21 cellular contexts compared by ENCODE assay signal in the genomic region with DNA sequence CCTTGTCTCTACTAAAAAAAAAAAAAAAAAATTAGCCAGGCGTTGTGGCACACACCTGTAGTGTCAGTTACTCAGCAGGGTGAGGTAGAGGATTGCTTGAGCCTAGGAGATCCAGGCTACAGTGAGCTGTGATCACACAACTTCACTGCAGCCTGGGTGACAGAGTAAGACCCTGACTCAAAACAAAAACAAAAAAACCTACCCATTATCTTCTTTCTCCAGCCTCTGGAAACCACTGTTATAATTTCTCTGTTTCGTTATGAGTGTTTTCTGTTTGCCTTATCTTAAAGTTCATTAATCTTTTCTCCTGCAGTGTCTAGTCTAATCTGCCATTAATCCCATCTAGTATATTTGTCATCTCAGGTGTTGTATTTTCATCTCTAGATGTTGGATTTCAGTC. TPM values are rescaled to one million over a fixed set of nuclear protein-coding genes. Genes with fewer than 3 reads are reported as not detected.
DNase-seq lines count a peak whose midpoint lies in the region; ATAC-seq and TF ChIP-seq lines count a peak whose summit lies in the region.
"Had no signal": no experiment of that assay in that cellular context is flagged by ENCODE, and none has a peak within 500 bp of the region (broad histone marks: within the 10 kb centered on the region; RNA-seq: fewer than 3 reads in every experiment).

No MANE protein-coding gene starts in this region.

- H3K4me3 Mint-ChIP-seq in activated T-cell treated with anti-CD3 and anti-CD28 coated beads, Interleukin-2, amount 50 U/mL, for 72 hours = peak overlapping the region; percentile 50 to 59
- H3K4me3 Mint-ChIP-seq: activated B cell treated with CpG ODN at 0.5 μM for 24 hours, neural progenitor cell had no signal

- H3K27ac ChIP-seq in PC-3 (ENCODE audit: low read length) = no peak overlapping the region
- H3K27ac ChIP-seq: esophagus muscularis mucosa, neural progenitor cell, SJCRH30, transverse colon had no signal

- no peaks in the 10 kb centered on the region for H3F3A ChIP-seq in PC-3 (ENCODE audit: low read length, unreplicated experiment)

- no peak overlapping the region for H3K4me3 ChIP-seq in PC-3 (ENCODE audit: low read length)
- H3K4me3 ChIP-seq: esophagus muscularis mucosa, HAP-1, neural progenitor cell, SJCRH30, transverse colon had no signal

- H3K36me3 Mint-ChIP-seq in activated T-cell treated with anti-CD3 and anti-CD28 coated beads, Interleukin-2, amount 50 U/mL, for 72 hours (ENCODE audit: insufficient read depth in 2 of 2) = peaks cover 6 to 14% of the 10 kb centered on the region in 2 donors

- H3K79me2 ChIP-seq in PC-3 (ENCODE audit: low read length) = no peaks in the 10 kb centered on the region

- H3K9me3 ChIP-seq in PC-3 (ENCODE audit: low read length) = no peaks in the 10 kb centered on the region
- H3K9me3 ChIP-seq: esophagus muscularis mucosa, HAP-1, SJCRH30, transverse colon had no signal

- no peaks in the 10 kb centered on the region for H3K9me2 ChIP-seq in PC-3 (replicated peaks; ENCODE audit: low read length)

- H3K4me1 Mint-ChIP-seq in activated T-cell treated with anti-CD3 and anti-CD28 coated beads, Interleukin-2, amount 50 U/mL, for 72 hours (ENCODE audit: low read depth) = peaks cover 20% of the 10 kb centered on the region
- H3K4me1 Mint-ChIP-seq: activated B cell treated with CpG ODN at 0.5 μM for 24 hours, neural progenitor cell had no signal

- intact Hi-C loops in PC-3 (cut with micrococcal nuclease) = no loop called here

- H3K4me1 ChIP-seq in PC-3 (ENCODE audit: insufficient read depth, low read length) = no peaks in the 10 kb centered on the region
- H3K4me1 ChIP-seq: esophagus muscularis mucosa, HAP-1, neural progenitor cell, SJCRH30, transverse colon had no signal

- H3K9ac ChIP-seq in PC-3 (ENCODE audit: low read length) = no peak overlapping the region
- H3K9ac ChIP-seq: neural progenitor cell had no signal

- no TSS peak for BruUV-seq in PC-3 (replicated peaks; lab: Mats Ljungman, UMichigan)

- no peaks in the 10 kb centered on the region for H3K27me3 Mint-ChIP-seq in activated T-cell treated with anti-CD3 and anti-CD28 coated beads, Interleukin-2, amount 50 U/mL, for 72 hours (ENCODE audit: low read depth)
- H3K27me3 Mint-ChIP-seq: activated B cell treated with CpG ODN at 0.5 μM for 24 hours had no signal

- CTCF ChIA-PET in PC-3 (lab: Charles Lee) = no interaction called here

- ATAC-seq in HG02610 (IDR thresholded peaks at IDR 0.05; ENCODE audit: unreplicated experiment) (peak; percentile 62), PC-3 (no peak)
- peak; percentile 99 to 100 for ATAC-seq in activated T-cell treated with anti-CD3 and anti-CD28 coated beads, Interleukin-2, amount 50 U/mL, for 72 hours (replicated peaks in 1 of 2)
- ATAC-seq: left colon had no signal

- TF ChIP-seq CTCF in GM13976 (IDR thresholded peaks at IDR 0.05; ENCODE audit: borderline replicate concordance, control extremely low read depth, extremely low read depth, insufficient read depth, missing control alignments) = no peak
- TF ChIP-seq CTCF in PC-3 (conservative IDR thresholded peaks at IDR 0.05; ENCODE audit: low read depth, low read length) = no peak

- H3K36me3 ChIP-seq in PC-3 (ENCODE audit: low read depth, low read length) = peaks cover 8% of the 10 kb centered on the region; the same call in 1 of the 2 replicates

- H3K27ac Mint-ChIP-seq in activated T-cell treated with anti-CD3 and anti-CD28 coated beads, Interleukin-2, amount 50 U/mL, for 72 hours = peak overlapping the region; percentile 8
- H3K27ac Mint-ChIP-seq: activated B cell treated with CpG ODN at 0.5 μM for 24 hours, neural progenitor cell had no signal

- DNase-seq in activated CD4-positive, alpha-beta T cell treated with anti-CD3 and anti-CD28 coated beads for 48 hours = peak; percentile 20
- DNase-seq in activated CD4-positive, alpha-beta T cell treated with anti-CD3 and anti-CD28 coated beads, Interleukin-2, amount 50 U/mL, for 4 hours = no peak
- DNase-seq in GM13976 (ENCODE audit: low spot score) (peak; percentile 34), ureter (ENCODE audit: low spot score) (no peak), PC-3 (no peak), NCI-H2029 treated with DMSO at 0.1 percent for 48 hours (lab: John Stamatoyannopoulos, UW) (no peak)
- DNase-seq in activated T-cell treated with anti-CD3 and anti-CD28 coated beads, Interleukin-2, amount 50 U/mL, for 72 hours = peak; percentile 28 to 54
- DNase-seq: activated B cell treated with CpG ODN at 0.5 μM for 24 hours; aorta; effector CD4-positive, alpha-beta T cell; left colon; midbrain; NCI-H1417; NCI-H69; OCI-M1; SJCRH30; transverse colon had no signal

- no peaks in the 10 kb centered on the region for H3K9me3 Mint-ChIP-seq in activated T-cell treated with anti-CD3 and anti-CD28 coated beads, Interleukin-2, amount 50 U/mL, for 72 hours
- H3K9me3 Mint-ChIP-seq: activated B cell treated with CpG ODN at 0.5 μM for 24 hours, neural progenitor cell had no signal

- no peaks in the 10 kb centered on the region for H3K27me3 ChIP-seq in PC-3 (ENCODE audit: low read length)
- H3K27me3 ChIP-seq: esophagus muscularis mucosa, neural progenitor cell, SJCRH30, transverse colon had no signal

- no peaks in the 10 kb centered on the region for H4K20me1 ChIP-seq in PC-3 (ENCODE audit: low read length)

- POLR2A ChIA-PET in PC-3 (lab: Charles Lee; ENCODE audit: unreplicated experiment) = no interaction called here

- H3K4me2 ChIP-seq in PC-3 (ENCODE audit: low read length) = no peak overlapping the region
- H3K4me2 ChIP-seq: neural progenitor cell had no signal

- in situ Hi-C loops in GM13976 (cut with MboI; ENCODE audit: low sequenced_read_pairs, unreplicated experiment) = no loop called here

- H2AFZ ChIP-seq in PC-3 (ENCODE audit: low read length) = no peak overlapping the region
- H2AFZ ChIP-seq: neural progenitor cell had no signal

RNA-seq across cellular contexts. Expression of a gene that starts 18.6 kb away (rescaled TPM):
- 100 to 1,000 TPM; 144 to 149 TPM for total RNA-seq in activated T-cell treated with anti-CD3 and anti-CD28 coated beads, Interleukin-2, amount 50 U/mL, for 72 hours
- total RNA-seq in ureter (293 TPM), PC-3 (2014; rRNA removed) (241 and 269 TPM in 2 replicates)

RNA-seq across cellular contexts. Expression of a gene that starts 35.7 kb away (rescaled TPM):
- total RNA-seq in activated T-cell treated with anti-CD3 and anti-CD28 coated beads, Interleukin-2, amount 50 U/mL, for 72 hours = 10 to 100 TPM; 35.9 to 37.5 TPM
- 30.4 TPM for total RNA-seq in ureter
- total RNA-seq in PC-3 (2014; rRNA removed) = 36.6 and 38.9 TPM in 2 replicates

Comparison
In these comparisons a context has a peak if more than half of its experiments do, and no peak if none do; other contexts are left out.
1. DNase-seq: peak in activated CD4-positive, alpha-beta T cell treated with anti-CD3 and anti-CD28 coated beads for 48 hours (single experiment), GM13976 (single experiment) and activated T-cell treated with anti-CD3 and anti-CD28 coated beads, Interleukin-2, amount 50 U/mL, for 72 hours (2 of 2); none in activated CD4-positive, alpha-beta T cell treated with anti-CD3 and anti-CD28 coated beads, Interleukin-2, amount 50 U/mL, for 4 hours (0 of 2), ureter (single experiment), PC-3 (single experiment) and NCI-H2029 treated with DMSO at 0.1 percent for 48 hours (single experiment).